Comparison of ENCODE assay signal across 8 cellular contexts in genomic region chr14:50829472-50830043, GRCh38. TPM values are rescaled to one million over a fixed set of nuclear protein-coding genes. Genes with fewer than 3 reads are reported as not detected.
DNase-seq lines count a peak whose midpoint lies in the region; ATAC-seq and TF ChIP-seq lines count a peak whose summit lies in the region.

No MANE protein-coding gene starts in this region.

- intact Hi-C loops in PC-9 (cut with micrococcal nuclease; ENCODE audit: unreplicated experiment): no loop called here

- H2AFZ ChIP-seq in PC-9: peak overlapping the region; percentile 96
- no peak overlapping the region for H2AFZ ChIP-seq in neural progenitor cell (replicated peaks)

- H3K9ac ChIP-seq in neural progenitor cell: peak overlapping the region; percentile 22

- peak overlapping the region; percentile 98 for H3K27ac Mint-ChIP-seq in neural progenitor cell

- H3K4me1 Mint-ChIP-seq in neural progenitor cell: peaks cover 54% of the 10 kb centered on the region

- peaks cover 12% of the 10 kb centered on the region for H3K36me3 Mint-ChIP-seq in neural progenitor cell

- BruUV-seq in PC-9 (replicated peaks; lab: Mats Ljungman, UMichigan): no TSS peak

- H3K4me3 Mint-ChIP-seq in neural progenitor cell: peak overlapping the region; percentile 98

- no peaks in the 10 kb centered on the region for H3K36me3 ChIP-seq in PC-9 (ENCODE audit: low read depth)
- no peaks in the 10 kb centered on the region for H3K36me3 ChIP-seq in neural progenitor cell

- H3K4me1 ChIP-seq in PC-9 (replicated peaks; ENCODE audit: insufficient read depth) (0 out of 2 replicates have a peak, but pooled peaks cover 8% of the 10 kb centered on the region), neural progenitor cell (peaks cover 38% of the 10 kb centered on the region)

- no peaks in the 10 kb centered on the region for H3K27me3 ChIP-seq in PC-9 (ENCODE audit: insufficient read depth, low read depth)
- peaks cover 40% of the 10 kb centered on the region for H3K27me3 ChIP-seq in neural progenitor cell

- peaks cover 30% of the 10 kb centered on the region for H3K79me2 ChIP-seq in PC-9 (ENCODE audit: low read depth)
- H3K79me2 ChIP-seq in neural progenitor cell (ENCODE audit: low read depth): peaks cover 57% of the 10 kb centered on the region

- H4K20me1 ChIP-seq in PC-9 (ENCODE audit: insufficient read depth) (peaks cover 15% of the 10 kb centered on the region), neural progenitor cell (ENCODE audit: low read depth) (peaks cover 54% of the 10 kb centered on the region)

- H3K4me3 ChIP-seq in PC-9 (peak overlapping the region; percentile 88), epithelial cell of esophagus (ENCODE audit: low read length) (peak overlapping the region; percentile 63), neural progenitor cell (peak overlapping the region; percentile 94)

- H3F3A ChIP-seq in PC-9 (ENCODE audit: insufficient read depth, low read depth) (no peaks in the 10 kb centered on the region), neural progenitor cell (ENCODE audit: low read depth) (peaks cover 31% of the 10 kb centered on the region)

- H3K9me3 ChIP-seq in PC-9 (ENCODE audit: insufficient read depth, low read depth): no peaks in the 10 kb centered on the region
- H3K9me3 ChIP-seq in neural progenitor cell (ENCODE audit: low read depth): no peaks in the 10 kb centered on the region

- H3K9me3 Mint-ChIP-seq in neural progenitor cell: no peaks in the 10 kb centered on the region

- H3K27ac ChIP-seq in PC-9 (no peak overlapping the region), neural progenitor cell (no peak overlapping the region)

- POLR2A ChIA-PET in PC-9 (lab: Charles Lee; ENCODE audit: unreplicated experiment): interaction anchor here (0.7 kb wide), 1 partner anchor 31 kb away, joined by 4 read pairs; no protein-coding TSS in a partner anchor

- peaks cover 7% of the 10 kb centered on the region for H3K27me3 Mint-ChIP-seq in neural progenitor cell (ENCODE audit: insufficient read depth, low read depth)

- peak overlapping the region; percentile 95 for H3K4me2 ChIP-seq in PC-9
- H3K4me2 ChIP-seq in neural progenitor cell: peak overlapping the region; percentile 84

- CTCF ChIA-PET in PC-9 (lab: Charles Lee): interaction anchor here (0.5 kb wide), 1 partner anchor 1196 kb away, joined by 3 read pairs; no protein-coding TSS in a partner anchor

- DNase-seq in PC-9 (no peak), epithelial cell of esophagus (ENCODE audit: low read depth) (no peak), neural progenitor cell (ENCODE audit: low spot score) (peak; percentile 42), NCI-H128 (lab: John Stamatoyannopoulos, UW; ENCODE audit: unreplicated experiment) (no peak)

- no peaks in the 10 kb centered on the region for H3K9me2 ChIP-seq in PC-9 (ENCODE audit: insufficient read depth)

- ATAC-seq in GM18907 (IDR thresholded peaks at IDR 0.05; ENCODE audit: unreplicated experiment) (peak; percentile 7), GM18517 (IDR thresholded peaks at IDR 0.05; ENCODE audit: unreplicated experiment) (no peak), HG03354 (IDR thresholded peaks at IDR 0.05; ENCODE audit: poor library complexity, severe bottlenecking, unreplicated experiment) (no peak), GM21390 (IDR thresholded peaks at IDR 0.05; ENCODE audit: unreplicated experiment) (no peak)

- TF ChIP-seq CTCF in PC-9 (conservative IDR thresholded peaks at IDR 0.05) (no peak), epithelial cell of esophagus (IDR thresholded peaks at IDR 0.05; ENCODE audit: insufficient read depth, low read depth, low read length, missing control alignments) (no peak), neural progenitor cell (IDR thresholded peaks at IDR 0.05) (no peak)

RNA-seq across cellular contexts. Expression of gene NIN, which starts 1.4 kb away (rescaled TPM):
- total RNA-seq in PC-9 (2021) (34.3 and 36.5 TPM in 2 replicates), neural progenitor cell (ENCODE audit: low replicate concordance) (34.7 and 49.0 TPM in 2 replicates)

RNA-seq across cellular contexts. Expression of gene ABHD12B, which starts 42.3 kb away (rescaled TPM):
- not detected in 2 replicates for total RNA-seq in PC-9 (2021)
- total RNA-seq in neural progenitor cell (ENCODE audit: low replicate concordance): not detected in 2 replicates
